ENCODE assay signal across 8 cellular contexts in genomic region chr15:90955911-90956310, GRCh38. TPM values are rescaled to one million over a fixed set of nuclear protein-coding genes. Genes with fewer than 3 reads are reported as not detected.
DNase-seq lines count a peak whose midpoint lies in the region; ATAC-seq and TF ChIP-seq lines count a peak whose summit lies in the region.

No MANE protein-coding gene starts in this region.

- H3K4me1 ChIP-seq in right atrium auricular region (peaks cover 3 to 49% of the 10 kb centered on the region in 2 donors), NT2/D1 (ENCODE audit: insufficient read depth, insufficient read length) (peaks cover 8% of the 10 kb centered on the region), tibial artery (peaks cover 0 to 59% (median 51%) of the 10 kb centered on the region in 4 donors)

- H3K27me3 ChIP-seq in right atrium auricular region, result no peaks in the 10 kb centered on the region
- peaks cover 7% of the 10 kb centered on the region for H3K27me3 ChIP-seq in NT2/D1 (ENCODE audit: insufficient read depth, insufficient read length)
- H3K27me3 ChIP-seq in tibial artery, result no peaks in the 10 kb centered on the region

- H3K27ac ChIP-seq in right atrium auricular region, result no peak overlapping the region
- peak overlapping the region; percentile 83 to 86 for H3K27ac ChIP-seq in tibial artery

- H3K9me3 ChIP-seq in right atrium auricular region, result no peaks in the 10 kb centered on the region
- no peaks in the 10 kb centered on the region for H3K9me3 ChIP-seq in NT2/D1 (ENCODE audit: insufficient read depth, low read length)
- no peaks in the 10 kb centered on the region for H3K9me3 ChIP-seq in tibial artery

- ATAC-seq in GM18519 (IDR thresholded peaks at IDR 0.05; ENCODE audit: low FRiP score, unreplicated experiment) (no peak), GM21515 (IDR thresholded peaks at IDR 0.05; ENCODE audit: unreplicated experiment) (no peak)

- DNase-seq in cardiac septum (ENCODE audit: low spot score) (peak; percentile 69), right atrium auricular region (ENCODE audit: low spot score) (no peak), NT2/D1 (ENCODE audit: low read depth, low spot score) (no peak), epithelial cell of proximal tubule (ENCODE audit: low read depth) (no peak), tibial artery (no peak)
- no peak for DNase-seq in stimulated activated CD4-positive, alpha-beta T cell treated with anti-CD3 and anti-CD28 coated beads, Interleukin-2, amount 100 ng/mL, for 48 hours

- no peak overlapping the region for H3K4me3 ChIP-seq in right atrium auricular region
- H3K4me3 ChIP-seq in NT2/D1 (ENCODE audit: insufficient read length, low read depth), result peak overlapping the region; percentile 75
- peak overlapping the region; percentile 84 for H3K4me3 ChIP-seq in epithelial cell of proximal tubule (ENCODE audit: low read depth, low read length)
- peak overlapping the region in 1 of 2 donors; percentile 88 for H3K4me3 ChIP-seq in tibial artery

- TF ChIP-seq CTCF in right atrium auricular region (IDR thresholded peaks at IDR 0.05) (no peak), epithelial cell of proximal tubule (conservative IDR thresholded peaks at IDR 0.05; ENCODE audit: low read depth, low read length) (no peak), tibial artery (IDR thresholded peaks at IDR 0.05) (no peak)

- peaks cover 27% of the 10 kb centered on the region for H3K36me3 ChIP-seq in right atrium auricular region
- H3K36me3 ChIP-seq in NT2/D1 (ENCODE audit: insufficient read depth, insufficient read length, low read length), result peaks cover 53% of the 10 kb centered on the region
- H3K36me3 ChIP-seq in tibial artery, result peaks cover 6 to 32% (median 28%) of the 10 kb centered on the region in 3 donors

- peak overlapping the region; percentile 89 for H3K9ac ChIP-seq in NT2/D1 (ENCODE audit: insufficient read length, low read depth)

- intact Hi-C loops in cardiac septum (cut with DNase I), result loop anchor here (2.0 kb wide), 3 partner anchors 39 to 315 kb away; partner anchors contain the start of genes PRC1 and VPS33B
- intact Hi-C loops in tibial artery (cut with DNase I; ENCODE audit: low total_unique reads), result loop anchor here (5.0 kb wide), 2 partner anchors 36 to 91 kb away; partner anchors contain the start of gene PRC1

RNA-seq across cellular contexts. Expression of gene RCCD1, which starts 1.2 kb away (rescaled TPM):
- total RNA-seq in cardiac septum (10.8 TPM), right atrium auricular region (1 to 10 TPM; 6.8 to 9.5 TPM), epithelial cell of proximal tubule (26.6 and 32.7 TPM in 2 replicates)

RNA-seq across cellular contexts. Expression of gene UNC45A, which starts 20.8 kb away (rescaled TPM):
- total RNA-seq in cardiac septum, result 27.2 TPM
- total RNA-seq in right atrium auricular region, result 10 to 100 TPM; 17.4 to 19.0 TPM
- 30.8 and 49.5 TPM in 2 replicates for total RNA-seq in epithelial cell of proximal tubule

RNA-seq across cellular contexts. Expression of gene HDDC3, which starts 23.6 kb away (rescaled TPM):
- total RNA-seq in cardiac septum (11.8 TPM), right atrium auricular region (10 to 100 TPM; 14.9 to 17.9 TPM), epithelial cell of proximal tubule (21.8 and 28.5 TPM in 2 replicates)

RNA-seq across cellular contexts. Expression of gene PRC1, which starts 38.4 kb away (rescaled TPM):
- 3.1 TPM for total RNA-seq in cardiac septum
- total RNA-seq in right atrium auricular region, result 10 to 100 TPM in 1 of 2 donors, 1 to 10 TPM in 1; 4.8 to 12.9 TPM
- 224 and 251 TPM in 2 replicates for total RNA-seq in epithelial cell of proximal tubule

RNA-seq across cellular contexts. Expression of gene MAN2A2, which starts 52.8 kb away (rescaled TPM):
- total RNA-seq in cardiac septum, result 73.3 TPM
- total RNA-seq in right atrium auricular region, result 10 to 100 TPM; 41.7 to 42.3 TPM
- total RNA-seq in epithelial cell of proximal tubule, result 19.8 and 25.3 TPM in 2 replicates

Comparison
In these comparisons a context has a peak if more than half of its experiments do, and no peak if none do; other contexts are left out.
1. H3K27ac ChIP-seq: peak in tibial artery (2 of 2); none in right atrium auricular region (0 of 2).
2. H3K4me3 ChIP-seq: peak in NT2/D1 (single experiment) and epithelial cell of proximal tubule (single experiment); none in right atrium auricular region (0 of 2).